Comparison of ENCODE assay signal across 8 cellular contexts in the genomic region with DNA sequence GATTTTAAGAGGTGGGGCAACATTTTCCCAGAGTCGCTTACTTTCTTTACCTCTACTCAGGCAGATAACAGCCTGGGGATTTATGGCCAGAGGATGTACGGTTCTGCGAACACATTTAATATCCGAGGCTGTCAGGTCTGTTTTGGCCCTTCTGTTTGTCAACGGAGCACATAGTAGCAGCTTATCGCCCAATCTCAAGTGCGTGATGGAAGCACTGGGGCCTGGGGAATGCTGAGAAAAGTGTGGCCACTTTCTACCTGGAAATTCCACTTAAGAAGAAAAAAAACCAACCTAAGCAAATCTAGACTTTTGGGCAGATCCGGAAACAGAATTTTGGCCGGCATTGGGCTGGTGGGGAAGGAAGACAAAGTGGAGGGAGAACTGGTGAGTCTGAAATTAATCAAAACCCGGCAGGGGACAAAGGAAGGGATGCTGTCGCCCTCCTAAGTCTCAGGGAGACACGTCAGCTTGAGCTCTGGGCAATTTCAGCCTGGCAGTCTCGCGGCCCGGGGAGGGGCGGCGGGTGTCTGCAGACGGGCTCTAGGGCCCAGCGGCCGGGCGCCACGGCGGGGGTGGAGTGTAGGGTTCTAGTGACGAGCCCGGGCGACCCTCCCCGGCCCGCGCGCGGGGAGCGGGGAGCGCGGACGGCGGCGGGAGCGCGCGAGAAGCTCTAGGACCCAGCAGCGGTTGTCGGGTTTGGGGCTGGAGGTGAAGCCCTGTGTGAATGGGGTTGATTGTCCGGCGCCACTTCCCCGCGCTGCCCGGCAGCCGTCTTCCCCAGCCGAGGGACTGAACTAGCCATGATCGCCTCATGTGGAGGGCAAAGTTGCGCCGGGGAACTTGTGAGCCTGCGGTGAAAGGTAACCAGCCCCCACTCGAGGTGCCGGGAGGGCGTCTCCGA. TPM values are rescaled to one million over a fixed set of nuclear protein-coding genes. Genes with fewer than 3 reads are reported as not detected.
DNase-seq lines count a peak whose midpoint lies in the region; ATAC-seq and TF ChIP-seq lines count a peak whose summit lies in the region.

A gene with protein sequence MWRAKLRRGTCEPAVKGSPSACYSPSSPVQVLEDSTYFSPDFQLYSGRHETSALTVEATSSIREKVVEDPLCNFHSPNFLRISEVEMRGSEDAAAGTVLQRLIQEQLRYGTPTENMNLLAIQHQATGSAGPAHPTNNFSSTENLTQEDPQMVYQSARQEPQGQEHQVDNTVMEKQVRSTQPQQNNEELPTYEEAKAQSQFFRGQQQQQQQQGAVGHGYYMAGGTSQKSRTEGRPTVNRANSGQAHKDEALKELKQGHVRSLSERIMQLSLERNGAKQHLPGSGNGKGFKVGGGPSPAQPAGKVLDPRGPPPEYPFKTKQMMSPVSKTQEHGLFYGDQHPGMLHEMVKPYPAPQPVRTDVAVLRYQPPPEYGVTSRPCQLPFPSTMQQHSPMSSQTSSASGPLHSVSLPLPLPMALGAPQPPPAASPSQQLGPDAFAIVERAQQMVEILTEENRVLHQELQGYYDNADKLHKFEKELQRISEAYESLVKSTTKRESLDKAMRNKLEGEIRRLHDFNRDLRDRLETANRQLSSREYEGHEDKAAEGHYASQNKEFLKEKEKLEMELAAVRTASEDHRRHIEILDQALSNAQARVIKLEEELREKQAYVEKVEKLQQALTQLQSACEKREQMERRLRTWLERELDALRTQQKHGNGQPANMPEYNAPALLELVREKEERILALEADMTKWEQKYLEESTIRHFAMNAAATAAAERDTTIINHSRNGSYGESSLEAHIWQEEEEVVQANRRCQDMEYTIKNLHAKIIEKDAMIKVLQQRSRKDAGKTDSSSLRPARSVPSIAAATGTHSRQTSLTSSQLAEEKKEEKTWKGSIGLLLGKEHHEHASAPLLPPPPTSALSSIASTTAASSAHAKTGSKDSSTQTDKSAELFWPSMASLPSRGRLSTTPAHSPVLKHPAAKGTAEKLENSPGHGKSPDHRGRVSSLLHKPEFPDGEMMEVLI (plus strand): TSS at position 656 of the 901 bp plus-strand sequence. CDS start 156 bp downstream, at position 812.

- H3K27me3 ChIP-seq in heart right ventricle = peaks cover 0 to 21% (median 0%) of the 10 kb centered on the region in 7 donors

- intact Hi-C loops in heart right ventricle (cut with DNase I) = loop anchor here in 7 of 10 donors (2.0 to 10.0 kb wide), 3 partner anchors 143 to 146 kb away; no protein-coding TSS in a partner anchor

- TF ChIP-seq CTCF in heart right ventricle (IDR thresholded peaks at IDR 0.05) (peak in 4 of 9 donors; percentile 10 to 41 (median 37)), osteocyte (IDR thresholded peaks at IDR 0.05) (peak; percentile 24)

- peak within 1 kb of the TSS; percentile 87 to 98 (median 94) for H3K27ac ChIP-seq in heart right ventricle

- no peaks in the 10 kb centered on the region for H3K36me3 ChIP-seq in heart right ventricle

- H3K27me3 Mint-ChIP-seq in osteocyte (ENCODE audit: unreplicated experiment) = no peaks in the 10 kb centered on the region

- peak within 1 kb of the TSS; percentile 67 to 99 (median 88) for H3K4me3 ChIP-seq in heart right ventricle

- peak; percentile 21 for DNase-seq in CD1c-positive myeloid dendritic cell (ENCODE audit: extremely low spot score)
- DNase-seq in GM19238 (ENCODE audit: insufficient read length, low spot score) = peak; percentile 64
- DNase-seq in NOMO-1 (lab: John Stamatoyannopoulos, UW; ENCODE audit: unreplicated experiment in 2 of 2) = peak; percentile 74 to 89
- DNase-seq in amygdala (lab: John Stamatoyannopoulos, UW) = peak in 55 of 56 donors; percentile 14 to 86 (median 64)
- peak; percentile 89 to 90 for DNase-seq in heart right ventricle
- DNase-seq in osteocyte (ENCODE audit: extremely low spot score, unreplicated experiment) = peak; percentile 96
- DNase-seq in NCI-H2171 treated with DMSO at 0.1 percent for 48 hours (lab: John Stamatoyannopoulos, UW) = no peak

- peaks cover 28% of the 10 kb centered on the region for H3K4me1 Mint-ChIP-seq in osteocyte (ENCODE audit: unreplicated experiment)

- ATAC-seq in HG03521 (IDR thresholded peaks at IDR 0.05; ENCODE audit: unreplicated experiment) (peak; percentile 52), heart right ventricle (peak; percentile 91 to 97 (median 94))

- no peaks in the 10 kb centered on the region for H3K9me3 Mint-ChIP-seq in osteocyte (ENCODE audit: unreplicated experiment)

- peak within 1 kb of the TSS; percentile 91 for H3K4me3 Mint-ChIP-seq in osteocyte (ENCODE audit: unreplicated experiment)

- H3K27ac Mint-ChIP-seq in osteocyte (ENCODE audit: unreplicated experiment) = peak within 1 kb of the TSS; percentile 95

- H3K36me3 Mint-ChIP-seq in osteocyte (ENCODE audit: unreplicated experiment) = peaks cover 6% of the 10 kb centered on the region

- 3% methylated on average over 57 of the region's 57 CpGs for WGBS in heart right ventricle, 2 donors

- no peaks in the 10 kb centered on the region for H3K9me3 ChIP-seq in heart right ventricle

- H3K4me1 ChIP-seq in heart right ventricle = peaks cover 8 to 39% (median 24%) of the 10 kb centered on the region in 9 donors

RNA-seq across cellular contexts. Expression of the gene that starts here (rescaled TPM):
- total RNA-seq in heart right ventricle (100 to 1,000 TPM in 2 of 10 donors, 10 to 100 TPM in 8; 30.5 to 115 (median 77.1) TPM), osteocyte (66.6 and 71.7 TPM in 2 replicates)
- polyA plus RNA-seq in heart right ventricle = 1 to 10 TPM; 3.1 to 8.3 TPM
